ENCODE assay signal across 1 cellular context in the genomic region with DNA sequence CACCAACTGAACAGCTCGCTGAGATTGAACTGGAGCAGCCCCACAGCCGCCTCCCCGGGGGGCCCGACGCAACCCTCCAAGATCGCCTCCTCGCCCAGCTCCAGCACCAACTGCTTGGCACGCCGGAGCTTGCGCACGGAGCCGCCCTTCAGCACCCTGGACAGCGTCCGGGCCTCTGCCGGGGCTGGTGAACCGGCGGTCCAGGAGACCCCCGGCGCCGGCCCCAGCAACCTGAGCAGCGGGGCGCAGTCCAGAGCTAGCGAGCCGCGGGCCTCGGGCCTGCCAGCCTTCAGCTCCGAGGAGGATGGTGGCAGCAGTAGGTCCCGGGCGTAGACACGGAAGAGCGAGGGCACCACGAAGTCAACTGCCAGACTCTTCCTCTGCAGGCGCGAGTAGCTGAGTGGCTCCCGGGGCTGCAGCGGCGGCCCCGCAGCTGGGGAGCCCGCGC.
TF ChIP-seq lines count a peak whose summit lies in the region.

No MANE protein-coding gene starts in this region.

TF ChIP-seq in WTC11, 78 proteins besides CTCF, POLR2A, EP300 and RAD21 (continued from another document and continues in another):
- TF ChIP-seq ZNF532 (CRISPR knock-in tag; IDR thresholded peaks at IDR 0.05; ENCODE audit: borderline replicate concordance) (no peak), MLX (CRISPR knock-in tag; IDR thresholded peaks at IDR 0.05) (peak; percentile 53; the same call in 1 of the 2 replicates), FOXK1 (CRISPR knock-in tag; IDR thresholded peaks at IDR 0.05) (peak; percentile 90), ZNF138 (CRISPR knock-in tag; conservative IDR thresholded peaks at IDR 0.05) (peak; percentile 93), USF1 (CRISPR knock-in tag; IDR thresholded peaks at IDR 0.05) (peak; percentile 76), PRDM15 (CRISPR knock-in tag; IDR thresholded peaks at IDR 0.05) (peak; percentile 38; the same call in 1 of the 2 replicates), AR (CRISPR knock-in tag; IDR thresholded peaks at IDR 0.05) (no peak), ZNF219 (CRISPR knock-in tag; IDR thresholded peaks at IDR 0.05; ENCODE audit: borderline replicate concordance) (peak; percentile 95; the same call in 1 of the 2 replicates), ZNF263 (CRISPR knock-in tag; IDR thresholded peaks at IDR 0.05; ENCODE audit: low read depth) (no peak), FOXP1 (CRISPR knock-in tag; IDR thresholded peaks at IDR 0.05; ENCODE audit: borderline replicate concordance) (peak; percentile 98), ATF2 (CRISPR knock-in tag; IDR thresholded peaks at IDR 0.05; ENCODE audit: borderline replicate concordance, low read depth) (no peak), ELF4 (CRISPR knock-in tag; IDR thresholded peaks at IDR 0.05; ENCODE audit: low read depth) (peak; percentile 92), CDX4 (CRISPR knock-in tag; IDR thresholded peaks at IDR 0.05; ENCODE audit: borderline replicate concordance) (no peak), TEAD1 (CRISPR knock-in tag; IDR thresholded peaks at IDR 0.05) (peak; percentile 98), PRRX2 (CRISPR knock-in tag; IDR thresholded peaks at IDR 0.05) (no peak), OVOL2 (CRISPR knock-in tag; IDR thresholded peaks at IDR 0.05; ENCODE audit: borderline replicate concordance) (no peak), ETV6 (CRISPR knock-in tag; IDR thresholded peaks at IDR 0.05) (peak; percentile 97), HMGXB4 (CRISPR knock-in tag; IDR thresholded peaks at IDR 0.05) (peak; percentile 50; the same call in 1 of the 2 replicates), GTF2I (CRISPR knock-in tag; conservative IDR thresholded peaks at IDR 0.05) (no peak), RELA (CRISPR knock-in tag; IDR thresholded peaks at IDR 0.05; ENCODE audit: borderline replicate concordance) (peak; percentile 95), SMAD4 (CRISPR knock-in tag; IDR thresholded peaks at IDR 0.05) (peak; percentile 91; the same call in 1 of the 2 replicates), CBFB (CRISPR knock-in tag; IDR thresholded peaks at IDR 0.05; ENCODE audit: low read depth) (peak; percentile 91; the same call in 1 of the 2 replicates), MYBL2 (CRISPR knock-in tag; IDR thresholded peaks at IDR 0.05) (peak; percentile 79; the same call in 1 of the 2 replicates), ZNF512 (CRISPR knock-in tag; IDR thresholded peaks at IDR 0.05; ENCODE audit: borderline replicate concordance) (no peak)
- TF ChIP-seq, protein P1, sequence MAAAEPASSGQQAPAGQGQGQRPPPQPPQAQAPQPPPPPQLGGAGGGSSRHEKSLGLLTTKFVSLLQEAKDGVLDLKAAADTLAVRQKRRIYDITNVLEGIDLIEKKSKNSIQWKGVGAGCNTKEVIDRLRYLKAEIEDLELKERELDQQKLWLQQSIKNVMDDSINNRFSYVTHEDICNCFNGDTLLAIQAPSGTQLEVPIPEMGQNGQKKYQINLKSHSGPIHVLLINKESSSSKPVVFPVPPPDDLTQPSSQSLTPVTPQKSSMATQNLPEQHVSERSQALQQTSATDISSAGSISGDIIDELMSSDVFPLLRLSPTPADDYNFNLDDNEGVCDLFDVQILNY (CRISPR knock-in tag; IDR thresholded peaks at IDR 0.05): peak; percentile 88
- TF ChIP-seq, protein P2, sequence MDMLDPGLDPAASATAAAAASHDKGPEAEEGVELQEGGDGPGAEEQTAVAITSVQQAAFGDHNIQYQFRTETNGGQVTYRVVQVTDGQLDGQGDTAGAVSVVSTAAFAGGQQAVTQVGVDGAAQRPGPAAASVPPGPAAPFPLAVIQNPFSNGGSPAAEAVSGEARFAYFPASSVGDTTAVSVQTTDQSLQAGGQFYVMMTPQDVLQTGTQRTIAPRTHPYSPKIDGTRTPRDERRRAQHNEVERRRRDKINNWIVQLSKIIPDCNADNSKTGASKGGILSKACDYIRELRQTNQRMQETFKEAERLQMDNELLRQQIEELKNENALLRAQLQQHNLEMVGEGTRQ (CRISPR knock-in tag; IDR thresholded peaks at IDR 0.05): 0 out of 2 replicates have a peak, but pooled peaks have one; percentile 18
- TF ChIP-seq, protein P3, sequence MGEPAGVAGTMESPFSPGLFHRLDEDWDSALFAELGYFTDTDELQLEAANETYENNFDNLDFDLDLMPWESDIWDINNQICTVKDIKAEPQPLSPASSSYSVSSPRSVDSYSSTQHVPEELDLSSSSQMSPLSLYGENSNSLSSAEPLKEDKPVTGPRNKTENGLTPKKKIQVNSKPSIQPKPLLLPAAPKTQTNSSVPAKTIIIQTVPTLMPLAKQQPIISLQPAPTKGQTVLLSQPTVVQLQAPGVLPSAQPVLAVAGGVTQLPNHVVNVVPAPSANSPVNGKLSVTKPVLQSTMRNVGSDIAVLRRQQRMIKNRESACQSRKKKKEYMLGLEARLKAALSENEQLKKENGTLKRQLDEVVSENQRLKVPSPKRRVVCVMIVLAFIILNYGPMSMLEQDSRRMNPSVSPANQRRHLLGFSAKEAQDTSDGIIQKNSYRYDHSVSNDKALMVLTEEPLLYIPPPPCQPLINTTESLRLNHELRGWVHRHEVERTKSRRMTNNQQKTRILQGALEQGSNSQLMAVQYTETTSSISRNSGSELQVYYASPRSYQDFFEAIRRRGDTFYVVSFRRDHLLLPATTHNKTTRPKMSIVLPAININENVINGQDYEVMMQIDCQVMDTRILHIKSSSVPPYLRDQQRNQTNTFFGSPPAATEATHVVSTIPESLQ (CRISPR knock-in tag; IDR thresholded peaks at IDR 0.05): no peak; the same call in 1 of the 2 replicates
